Comparison of ENCODE assay signal across 8 cellular contexts in the genomic region with DNA sequence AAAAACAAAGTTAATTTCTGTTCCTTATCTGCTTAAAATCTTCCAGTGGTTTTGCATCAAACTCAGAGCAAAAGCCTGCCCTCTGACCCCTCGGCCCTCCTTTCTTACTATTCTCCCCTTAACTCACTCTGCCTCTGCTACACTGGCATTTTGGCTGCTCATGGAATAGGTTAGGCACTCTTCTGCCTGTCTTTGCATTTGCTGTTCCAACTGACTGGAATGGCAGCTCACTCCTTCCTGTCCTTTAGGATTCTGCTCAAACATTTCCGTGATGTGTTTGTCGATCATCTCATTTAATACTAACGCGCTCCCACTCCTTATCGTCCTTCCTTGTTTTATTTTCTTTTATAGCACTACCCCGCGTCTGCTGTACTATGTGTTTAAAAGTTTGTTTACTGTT. TPM values are rescaled to one million over a fixed set of nuclear protein-coding genes. Genes with fewer than 3 reads are reported as not detected.
DNase-seq lines count a peak whose midpoint lies in the region; ATAC-seq and TF ChIP-seq lines count a peak whose summit lies in the region.

No MANE protein-coding gene starts in this region.

- no peak overlapping the region for H2BK120ac ChIP-seq in IMR-90 (ENCODE audit: low read depth, low read length)

- no peak overlapping the region for H4K91ac ChIP-seq in IMR-90 (ENCODE audit: insufficient read depth, low read depth, low read length)

- H3K36me3 Mint-ChIP-seq in glutamatergic neuron (ENCODE audit: unreplicated experiment): no peaks in the 10 kb centered on the region

- TF ChIP-seq POLR2A in IMR-90 (IDR thresholded peaks at IDR 0.05; ENCODE audit: low read depth, low read length): no peak

- TF ChIP-seq CTCF in IMR-90 (conservative IDR thresholded peaks at IDR 0.05; ENCODE audit: low read depth, low read length): no peak
- TF ChIP-seq CTCF in dorsolateral prefrontal cortex (IDR thresholded peaks at IDR 0.05 in 54 of 56, conservative IDR thresholded peaks at IDR 0.05 in 2 of 56; ENCODE audit: low read depth in 1 of 56, partially characterized antibody in 56 of 56): no peak
- TF ChIP-seq CTCF in glutamatergic neuron (IDR thresholded peaks at IDR 0.05; ENCODE audit: partially characterized antibody, unreplicated experiment): no peak

- peaks cover 50% of the 10 kb centered on the region for H3K4me1 ChIP-seq in BLaER1
- peaks cover 6% of the 10 kb centered on the region for H3K4me1 ChIP-seq in IMR-90 (ENCODE audit: control insufficient read depth, insufficient read depth, low read length)
- peaks cover 24 to 26% of the 10 kb centered on the region in 2 donors for H3K4me1 ChIP-seq in muscle layer of duodenum (ENCODE audit: control insufficient read depth in 1 of 2, insufficient read depth in 2 of 2, low read length in 2 of 2)

- H3K27me3 ChIP-seq in BLaER1: no peaks in the 10 kb centered on the region
- no peaks in the 10 kb centered on the region for H3K27me3 ChIP-seq in IMR-90 (ENCODE audit: control insufficient read depth, insufficient read depth, low read length)
- H3K27me3 ChIP-seq in dorsolateral prefrontal cortex: no peaks in the 10 kb centered on the region
- no peaks in the 10 kb centered on the region for H3K27me3 ChIP-seq in muscle layer of duodenum (ENCODE audit: low read depth, low read length)

- peak overlapping the region; percentile 97 for H2AFZ ChIP-seq in IMR-90 (replicated peaks; ENCODE audit: low read length, poor library complexity)

- H3K23ac ChIP-seq in IMR-90 (ENCODE audit: low read depth, low read length): peak overlapping the region; percentile 87

- 33% methylated on average over 1 of the region's 8 CpGs; no CpG with 5 or more reads in 1 of the 2 experiments for WGBS in IMR-90 (ENCODE audit: extremely low coverage in 2 of 2, insufficient read length in 1 of 2), 2 experiments

- no peak overlapping the region for H3K27ac Mint-ChIP-seq in glutamatergic neuron (ENCODE audit: unreplicated experiment)
- no peak overlapping the region for H3K27ac Mint-ChIP-seq in stimulated activated naive CD8-positive, alpha-beta T cell treated with anti-CD3 and anti-CD28 coated beads, Interleukin-15, amount 100 ng/mL, for 72 hours

- intact Hi-C loops in IMR-90 (cut with micrococcal nuclease): loop anchor here (2.0 kb wide), 1 partner anchor 88 kb away; no protein-coding TSS in a partner anchor
- intact Hi-C loops in dorsolateral prefrontal cortex (cut with DNase I): loop anchor here in 1 of 2 donors (2.0 to 5.0 kb wide), 2 partner anchors 34 to 73 kb away; partner anchors contain the start of genes CEBPZOS and EIF2AK2

- ATAC-seq in IMR-90 (ENCODE audit: low read depth): no peak
- no peak for ATAC-seq in activated CD4-positive, CD25-positive, alpha-beta regulatory T cell treated with anti-CD3 and anti-CD28 coated beads, Interleukin-2, amount 50 U/mL, for 24 hours
- ATAC-seq in stimulated activated naive CD8-positive, alpha-beta T cell treated with anti-CD3 and anti-CD28 coated beads, Interleukin-15, amount 100 ng/mL, for 72 hours: no peak

- H3K79me1 ChIP-seq in IMR-90 (ENCODE audit: low read depth in 1 of 2, low read length in 2 of 2): peaks cover 44 to 77% of the 10 kb centered on the region in 2 experiments

- peak overlapping the region in 1 of 2 experiments; percentile 6; a peak in 2 of 4 replicates for H4K8ac ChIP-seq in IMR-90 (ENCODE audit: low read depth in 2 of 2, low read length in 2 of 2)

- CTCF ChIA-PET in IMR-90 (lab: Yijun Ruan, JAX): no interaction called here

- in situ Hi-C loops in IMR-90 (cut with MboI; ENCODE audit: low sequenced_read_pairs): no loop called here

- peak overlapping the region; percentile 38 for H2AK9ac ChIP-seq in IMR-90 (replicated peaks; ENCODE audit: low read depth, low read length, poor library complexity)

- H3K9me3 Mint-ChIP-seq in glutamatergic neuron (ENCODE audit: unreplicated experiment): no peaks in the 10 kb centered on the region
- H3K9me3 Mint-ChIP-seq in stimulated activated naive CD8-positive, alpha-beta T cell treated with anti-CD3 and anti-CD28 coated beads, Interleukin-15, amount 100 ng/mL, for 72 hours: no peaks in the 10 kb centered on the region

- no TSS peak for BruUV-seq in IMR-90 (replicated peaks; lab: Mats Ljungman, UMichigan)

- no peak overlapping the region for H2BK20ac ChIP-seq in IMR-90 (ENCODE audit: low read depth, low read length)

- peaks cover 14% of the 10 kb centered on the region for H3K9me1 ChIP-seq in IMR-90 (ENCODE audit: insufficient read depth, low read length)

- H3K27me3 Mint-ChIP-seq in glutamatergic neuron (ENCODE audit: unreplicated experiment): peaks cover 1% of the 10 kb centered on the region
- no peaks in the 10 kb centered on the region for H3K27me3 Mint-ChIP-seq in stimulated activated naive CD8-positive, alpha-beta T cell treated with anti-CD3 and anti-CD28 coated beads, Interleukin-15, amount 100 ng/mL, for 72 hours

- peak overlapping the region; percentile 79 for H3K56ac ChIP-seq in IMR-90 (ENCODE audit: extremely low read depth, insufficient read depth, low read length)

- peak overlapping the region; percentile 44; the same call in 1 of the 2 replicates for H3K4ac ChIP-seq in IMR-90 (ENCODE audit: low read depth, low read length)

- H3K18ac ChIP-seq in IMR-90 (ENCODE audit: low read depth, low read length): no peak overlapping the region

- no peak overlapping the region for H4K5ac ChIP-seq in IMR-90 (ENCODE audit: low read depth, low read length)

- no peak for TF ChIP-seq RAD21 in IMR-90 (IDR thresholded peaks at IDR 0.05; ENCODE audit: low read length)

- H3K9me3 ChIP-seq in BLaER1 (no peaks in the 10 kb centered on the region), IMR-90 (ENCODE audit: control insufficient read depth, insufficient read depth, low read length) (no peaks in the 10 kb centered on the region), muscle layer of duodenum (ENCODE audit: control insufficient read depth in 1 of 2, low read length in 2 of 2) (no peaks in the 10 kb centered on the region)

- H2BK5ac ChIP-seq in IMR-90 (ENCODE audit: low read depth, low read length, poor library complexity, severe bottlenecking): peak overlapping the region; percentile 74

- H3K36me3 ChIP-seq in BLaER1: peaks cover 48% of the 10 kb centered on the region
- H3K36me3 ChIP-seq in IMR-90 (ENCODE audit: control insufficient read depth, insufficient read depth, low read length): peaks cover 15% of the 10 kb centered on the region
- peaks cover 22 to 23% of the 10 kb centered on the region in 2 donors for H3K36me3 ChIP-seq in muscle layer of duodenum (ENCODE audit: control insufficient read depth in 1 of 2, insufficient read depth in 2 of 2, low read length in 2 of 2)

- H2BK15ac ChIP-seq in IMR-90 (ENCODE audit: low read depth, low read length): no peak overlapping the region

- peak overlapping the region; percentile 91; the same call in 1 of the 2 replicates for H3K14ac ChIP-seq in IMR-90 (replicated peaks; ENCODE audit: low read depth, low read length)

- H3K4me2 ChIP-seq in BLaER1: peak overlapping the region; percentile 99
- H3K4me2 ChIP-seq in IMR-90 (ENCODE audit: low read depth, low read length): peak overlapping the region; percentile 100

- POLR2A ChIA-PET in IMR-90 (lab: Charles Lee; ENCODE audit: unreplicated experiment): no interaction called here

- H3K4me3 ChIP-seq in BLaER1 (peak overlapping the region; percentile 95), IMR-90 (ENCODE audit: insufficient read depth, low read depth, low read length) (peak overlapping the region; percentile 93), dorsolateral prefrontal cortex (peak overlapping the region; percentile 61 to 100 (median 88)), muscle layer of duodenum (ENCODE audit: low read depth in 1 of 2, low read length in 2 of 2) (peak overlapping the region; percentile 85 to 95)

- peaks cover 6% of the 10 kb centered on the region for H3K4me1 Mint-ChIP-seq in glutamatergic neuron (ENCODE audit: low read depth, unreplicated experiment)
- peaks cover 38% of the 10 kb centered on the region for H3K4me1 Mint-ChIP-seq in stimulated activated naive CD8-positive, alpha-beta T cell treated with anti-CD3 and anti-CD28 coated beads, Interleukin-15, amount 100 ng/mL, for 72 hours

- DNase-seq in IMR-90 (no peak), dorsolateral prefrontal cortex (no peak), glutamatergic neuron (no peak)
- DNase-seq in activated naive CD4-positive, alpha-beta T cell treated with Interleukin-2 at 50 U/mL for 16 hours: no peak
- DNase-seq in stimulated activated naive CD8-positive, alpha-beta T cell treated with anti-CD3 and anti-CD28 coated beads, Interleukin-15, amount 100 ng/mL, for 72 hours: no peak

- peaks cover 60% of the 10 kb centered on the region for H4K20me1 ChIP-seq in BLaER1
- peaks cover 17% of the 10 kb centered on the region for H4K20me1 ChIP-seq in IMR-90 (ENCODE audit: insufficient read depth, low read length)

- H3K9ac ChIP-seq in BLaER1 (peak overlapping the region; percentile 91), IMR-90 (ENCODE audit: low read depth, low read length) (peak overlapping the region; percentile 80)

- H3K27ac ChIP-seq in BLaER1 (peak overlapping the region; percentile 93), IMR-90 (ENCODE audit: insufficient read depth, low read length) (peak overlapping the region; percentile 25), dorsolateral prefrontal cortex (peak overlapping the region in 26 of 59 donors; percentile 63 to 96 (median 87)), muscle layer of duodenum (ENCODE audit: low read length) (peak overlapping the region; percentile 93)

- H3K4me3 Mint-ChIP-seq in glutamatergic neuron (ENCODE audit: unreplicated experiment): no peak overlapping the region
- no peak overlapping the region for H3K4me3 Mint-ChIP-seq in stimulated activated naive CD8-positive, alpha-beta T cell treated with anti-CD3 and anti-CD28 coated beads, Interleukin-15, amount 100 ng/mL, for 72 hours

- H2AK5ac ChIP-seq in IMR-90 (ENCODE audit: low read depth, low read length): peak overlapping the region; percentile 63; the same call in 1 of the 2 replicates

- dilution Hi-C loops in IMR-90 (cut with HindIII; ENCODE audit: low sequenced_read_pairs, unreplicated experiment): no loop called here

RNA-seq across cellular contexts. Expression of gene CEBPZ, which starts 0.8 kb away (rescaled TPM):
- total RNA-seq in IMR-90 (2012; rRNA removed) (33.3 and 47.8 TPM in 2 replicates), dorsolateral prefrontal cortex (10 to 100 TPM; 18.0 to 44.8 (median 29.7) TPM), glutamatergic neuron (ENCODE audit: unreplicated experiment) (41.1 TPM)
- polyA plus RNA-seq in IMR-90 (2012; rRNA removed): 9.4 and 9.5 TPM in 2 replicates
- 0.80 and 1.4 TPM in 2 replicates for polyA plus RNA-seq in IMR-90 (2012; cell fraction: cytosol; rRNA removed)
- polyA plus RNA-seq in IMR-90 (2012; cell fraction: nucleus; rRNA removed; ENCODE audit: low replicate concordance): 0.39 and 4.1 TPM in 2 replicates

RNA-seq across cellular contexts. Expression of gene NDUFAF7, which starts 0.9 kb away (rescaled TPM):
- total RNA-seq in IMR-90 (2012; rRNA removed) (9.9 and 12.8 TPM in 2 replicates), dorsolateral prefrontal cortex (10 to 100 TPM; 18.9 to 51.7 (median 32.5) TPM), glutamatergic neuron (ENCODE audit: unreplicated experiment) (25.1 TPM)
- polyA plus RNA-seq in IMR-90 (2012; rRNA removed): 14.1 and 17.4 TPM in 2 replicates
- 3.0 and 4.4 TPM in 2 replicates for polyA plus RNA-seq in IMR-90 (2012; cell fraction: cytosol; rRNA removed)
- polyA plus RNA-seq in IMR-90 (2012; cell fraction: nucleus; rRNA removed; ENCODE audit: low replicate concordance): 11.1 and 75.5 TPM in 2 replicates

RNA-seq across cellular contexts. Expression of gene CEBPZOS, which starts 34.3 kb away (rescaled TPM):
- total RNA-seq in IMR-90 (2012; rRNA removed) (16.8 and 23.3 TPM in 2 replicates), dorsolateral prefrontal cortex (10 to 100 TPM; 31.6 to 64.9 (median 49.0) TPM), glutamatergic neuron (ENCODE audit: unreplicated experiment) (39.9 TPM)
- polyA plus RNA-seq in IMR-90 (2012; rRNA removed): 26.3 and 31.5 TPM in 2 replicates
- 8.6 and 20.8 TPM in 2 replicates for polyA plus RNA-seq in IMR-90 (2012; cell fraction: cytosol; rRNA removed)
- polyA plus RNA-seq in IMR-90 (2012; cell fraction: nucleus; rRNA removed; ENCODE audit: low replicate concordance): 2.9 and 16.4 TPM in 2 replicates

RNA-seq across cellular contexts. Expression of gene SULT6B1, which starts 42.1 kb away (rescaled TPM):
- total RNA-seq in IMR-90 (2012; rRNA removed) (not detected in 2 replicates), dorsolateral prefrontal cortex (not detected), glutamatergic neuron (ENCODE audit: unreplicated experiment) (not detected)
- not detected in 2 replicates for polyA plus RNA-seq in IMR-90 (2012; rRNA removed)
- not detected in 2 replicates for polyA plus RNA-seq in IMR-90 (2012; cell fraction: cytosol; rRNA removed)
- polyA plus RNA-seq in IMR-90 (2012; cell fraction: nucleus; rRNA removed; ENCODE audit: low replicate concordance): not detected in 2 replicates
